ENCODE assay signal across 13 cellular contexts in genomic region chr6:70954750-70955149, GRCh38. TPM values are rescaled to one million over a fixed set of nuclear protein-coding genes. Genes with fewer than 3 reads are reported as not detected.
A peak's percentile ranks its signal among the peaks of the same experiment; 100 is the strongest.
DNase-seq lines count a peak whose midpoint lies in the region; ATAC-seq and TF ChIP-seq lines count a peak whose summit lies in the region.
"Had no signal": no experiment of that assay in that cellular context is flagged by ENCODE, and none has a peak within 500 bp of the region (broad histone marks: within the 10 kb centered on the region; RNA-seq: fewer than 3 reads in every experiment).

No MANE protein-coding gene starts in this region.

- POLR2A ChIA-PET in CD8-positive, alpha-beta memory T cell (lab: Charles Lee) = no interaction called here
- POLR2A ChIA-PET in activated B cell treated with CpG ODN at 0.5 μM for 24 hours (lab: Charles Lee) = no interaction called here

- H3K36me3 Mint-ChIP-seq in CD4-positive, CD25-positive, alpha-beta regulatory T cell = no peaks in the 10 kb centered on the region
- H3K36me3 Mint-ChIP-seq in CD8-positive, alpha-beta memory T cell = no peaks in the 10 kb centered on the region
- no peaks in the 10 kb centered on the region for H3K36me3 Mint-ChIP-seq in activated B cell treated with CpG ODN at 0.5 μM for 24 hours (ENCODE audit: low read depth)
- H3K36me3 Mint-ChIP-seq in mesothelial cell of epicardium = no peaks in the 10 kb centered on the region

- H3K27ac ChIP-seq in CD4-positive, CD25-positive, alpha-beta regulatory T cell (ENCODE audit: insufficient read depth, low read length, poor library complexity, severe bottlenecking) = no peak overlapping the region
- H3K27ac ChIP-seq in CD8-positive, alpha-beta memory T cell (ENCODE audit: low read depth, low read length) = no peak overlapping the region
- H3K27ac ChIP-seq: SJSA1, upper lobe of right lung, VCaP had no signal

- no peaks in the 10 kb centered on the region for H3K36me3 ChIP-seq in CD4-positive, CD25-positive, alpha-beta regulatory T cell (ENCODE audit: control insufficient read depth, insufficient read depth, low read length)
- H3K36me3 ChIP-seq in CD8-positive, alpha-beta memory T cell (ENCODE audit: insufficient read depth, low read length) = no peaks in the 10 kb centered on the region
- H3K36me3 ChIP-seq: SJSA1, upper lobe of right lung had no signal

- intact Hi-C loops in activated B cell treated with CpG ODN at 0.5 μM for 24 hours (cut with micrococcal nuclease) (loop anchor here (1.0 kb wide), 1 partner anchor 434 kb away; no protein-coding TSS in a partner anchor), left colon (cut with DNase I, micrococcal nuclease) (no loop called here)

- peaks cover 59% of the 10 kb centered on the region for H3K27me3 Mint-ChIP-seq in CD4-positive, CD25-positive, alpha-beta regulatory T cell
- peaks cover 26 to 62% of the 10 kb centered on the region in 2 donors for H3K27me3 Mint-ChIP-seq in CD8-positive, alpha-beta memory T cell
- H3K27me3 Mint-ChIP-seq in activated B cell treated with CpG ODN at 0.5 μM for 24 hours (peaks cover 53% of the 10 kb centered on the region), mesothelial cell of epicardium (ENCODE audit: low read depth) (peaks cover 88% of the 10 kb centered on the region)

- DNase-seq in CD4-positive, CD25-positive, alpha-beta regulatory T cell = no peak
- DNase-seq in CD8-positive, alpha-beta memory T cell = no peak
- DNase-seq in activated B cell treated with CpG ODN at 0.5 μM for 24 hours (no peak), mesothelial cell of epicardium (ENCODE audit: low spot score in 2 of 2, unreplicated experiment in 2 of 2) (no peak), kidney tubule cell (ENCODE audit: low spot score) (no peak), left colon (no peak)
- DNase-seq in stimulated activated naive CD4-positive, alpha-beta T cell (lab: John Stamatoyannopoulos, UW) = no peak
- DNase-seq: NCI-H1048 had no signal

- no peak overlapping the region for H3K4me3 ChIP-seq in CD4-positive, CD25-positive, alpha-beta regulatory T cell (ENCODE audit: low read depth, low read length)
- no peak overlapping the region for H3K4me3 ChIP-seq in CD8-positive, alpha-beta memory T cell (ENCODE audit: low read length)
- H3K4me3 ChIP-seq: SJSA1 had no signal

- H3K9me3 Mint-ChIP-seq in CD4-positive, CD25-positive, alpha-beta regulatory T cell = peaks cover 0 to 2% (median 0%) of the 10 kb centered on the region in 7 donors
- H3K9me3 Mint-ChIP-seq in CD8-positive, alpha-beta memory T cell = no peaks in the 10 kb centered on the region
- H3K9me3 Mint-ChIP-seq in activated B cell treated with CpG ODN at 0.5 μM for 24 hours (no peaks in the 10 kb centered on the region), mesothelial cell of epicardium (no peaks in the 10 kb centered on the region)

- H3K4me1 Mint-ChIP-seq in CD4-positive, CD25-positive, alpha-beta regulatory T cell = peaks cover 0 to 27% (median 8%) of the 10 kb centered on the region in 4 donors
- peaks cover 14 to 34% (median 19%) of the 10 kb centered on the region in 3 donors for H3K4me1 Mint-ChIP-seq in CD8-positive, alpha-beta memory T cell
- H3K4me1 Mint-ChIP-seq in activated B cell treated with CpG ODN at 0.5 μM for 24 hours (peaks cover 21% of the 10 kb centered on the region), mesothelial cell of epicardium (peaks cover 8% of the 10 kb centered on the region)

- peaks cover 21% of the 10 kb centered on the region for H3K4me1 ChIP-seq in CD4-positive, CD25-positive, alpha-beta regulatory T cell (ENCODE audit: control insufficient read depth, insufficient read depth, low read length, poor library complexity, severe bottlenecking)
- H3K4me1 ChIP-seq in CD8-positive, alpha-beta memory T cell (ENCODE audit: insufficient read depth, low read length) = peaks cover 4% of the 10 kb centered on the region

- no peak overlapping the region for H3K27ac Mint-ChIP-seq in CD4-positive, CD25-positive, alpha-beta regulatory T cell
- H3K27ac Mint-ChIP-seq in CD8-positive, alpha-beta memory T cell = no peak overlapping the region
- H3K27ac Mint-ChIP-seq in activated B cell treated with CpG ODN at 0.5 μM for 24 hours (no peak overlapping the region), mesothelial cell of epicardium (no peak overlapping the region)

- no peak for TF ChIP-seq CTCF in activated B cell treated with CpG ODN at 0.5 μM for 24 hours (IDR thresholded peaks at IDR 0.05)
- no peak for TF ChIP-seq CTCF in mesothelial cell of epicardium (IDR thresholded peaks at IDR 0.05; ENCODE audit: unreplicated experiment)

- peaks cover 18% of the 10 kb centered on the region for H3K27me3 ChIP-seq in CD4-positive, CD25-positive, alpha-beta regulatory T cell (ENCODE audit: control insufficient read depth, insufficient read depth, low read length)
- H3K27me3 ChIP-seq in CD8-positive, alpha-beta memory T cell (ENCODE audit: insufficient read depth, low read length, poor library complexity, severe bottlenecking) = peaks cover 14% of the 10 kb centered on the region

- CTCF ChIA-PET in CD8-positive, alpha-beta memory T cell (lab: Charles Lee) = interaction anchor here (1.6 to 2.7 kb wide), 4 partner anchors 12 to 434 kb away, joined by 5 to 18 read pairs (median 6); no protein-coding TSS in a partner anchor
- CTCF ChIA-PET in activated B cell treated with CpG ODN at 0.5 μM for 24 hours (lab: Charles Lee) = interaction anchor here (1.6 to 2.7 kb wide), 3 partner anchors 247 to 645 kb away, joined by 12 to 38 read pairs (median 22); no protein-coding TSS in a partner anchor

- H3K9me3 ChIP-seq in CD4-positive, CD25-positive, alpha-beta regulatory T cell (ENCODE audit: control insufficient read depth in 2 of 2, low read length in 2 of 2) = no peaks in the 10 kb centered on the region
- H3K9me3 ChIP-seq in CD8-positive, alpha-beta memory T cell (ENCODE audit: low read length) = no peaks in the 10 kb centered on the region
- H3K9me3 ChIP-seq: SJSA1, upper lobe of right lung had no signal

- peak overlapping the region in 3 of 4 donors; percentile 72 to 80 (median 79) for H3K4me3 Mint-ChIP-seq in CD4-positive, CD25-positive, alpha-beta regulatory T cell
- H3K4me3 Mint-ChIP-seq in CD8-positive, alpha-beta memory T cell = peak overlapping the region; percentile 44 to 81 (median 77)
- peak overlapping the region; percentile 57 for H3K4me3 Mint-ChIP-seq in activated B cell treated with CpG ODN at 0.5 μM for 24 hours
- H3K4me3 Mint-ChIP-seq in mesothelial cell of epicardium = peak overlapping the region; percentile 61

- no peak for ATAC-seq in CD4-positive, CD25-positive, alpha-beta regulatory T cell (ENCODE audit: low read depth in 2 of 2)
- ATAC-seq in activated B cell treated with CpG ODN at 0.5 μM for 24 hours (ENCODE audit: low read depth) (no peak), HG03095 (IDR thresholded peaks at IDR 0.05; ENCODE audit: unreplicated experiment) (no peak), left colon (no peak)

RNA-seq across cellular contexts. Expression of gene B3GAT2, which starts 2.1 kb away (rescaled TPM):
- not detected for total RNA-seq in CD4-positive, CD25-positive, alpha-beta regulatory T cell
- under 1 TPM; 0.16 to 0.30 (median 0.22) TPM for polyA plus RNA-seq in CD4-positive, CD25-positive, alpha-beta regulatory T cell
- total RNA-seq in CD8-positive, alpha-beta memory T cell = not detected
- 0.22 TPM for polyA plus RNA-seq in CD8-positive, alpha-beta memory T cell
- not detected in 2 replicates for total RNA-seq in activated B cell treated with CpG ODN at 0.5 μM for 24 hours
- 0.04 TPM in 1 of 3 replicates, not detected in the others for total RNA-seq in mesothelial cell of epicardium
- not detected for total RNA-seq in left colon
- total RNA-seq: OCI-LY7, SJSA1, upper lobe of right lung had no signal
